In the genomic region with DNA sequence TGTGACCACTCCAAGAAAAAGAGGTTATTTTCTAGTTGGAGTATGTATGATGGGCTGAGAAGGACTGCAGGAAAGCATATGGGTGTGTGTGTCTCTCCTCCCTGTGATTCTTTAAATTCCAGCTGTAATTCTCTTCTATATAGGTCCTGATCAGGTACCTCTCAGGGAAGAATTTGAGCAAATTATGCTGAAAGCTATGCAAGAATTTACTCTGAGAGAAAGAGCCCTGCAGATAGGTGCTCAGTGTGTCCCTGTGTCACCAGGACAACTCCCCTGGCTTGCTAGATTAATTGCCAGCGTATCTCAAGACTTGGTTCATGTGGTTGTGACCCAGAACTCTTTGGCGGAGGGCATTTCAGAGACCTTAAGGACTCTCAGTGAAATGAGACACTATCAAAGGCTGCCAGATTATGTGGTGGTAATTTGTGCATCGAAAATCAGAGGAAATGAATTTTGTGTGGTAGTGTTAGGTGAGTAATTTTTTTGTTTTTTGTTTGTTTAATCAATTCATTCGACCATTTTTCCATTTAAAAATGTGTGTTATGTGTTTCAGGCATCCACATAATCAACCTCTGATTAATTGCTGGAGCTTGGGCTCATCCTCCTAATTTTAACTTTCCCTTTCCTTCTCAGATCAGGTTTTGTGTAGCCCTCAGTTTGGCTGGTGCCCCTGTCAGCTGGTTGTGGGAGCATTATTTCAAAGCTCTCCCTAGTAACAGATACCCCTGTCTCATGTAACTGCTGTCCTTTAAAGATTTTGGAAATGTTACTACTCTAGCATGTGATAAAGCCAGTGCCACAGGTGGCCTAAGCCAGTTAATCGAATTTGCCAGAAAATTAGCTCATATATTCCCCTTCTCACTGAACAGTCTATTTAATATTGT, we compare ENCODE assay signal across 25 cellular contexts.
"Had no signal": no experiment of that assay in that cellular context is flagged by ENCODE, and none has a peak within 500 bp of the region (broad histone marks: within the 10 kb centered on the region; RNA-seq: fewer than 3 reads in every experiment).

No MANE protein-coding gene starts in this region.

- H3K4me3 ChIP-seq: esophagus muscularis mucosa, upper lobe of right lung had no signal

- H3K27ac ChIP-seq: upper lobe of right lung had no signal

- H3K36me3 ChIP-seq: esophagus muscularis mucosa, upper lobe of right lung had no signal

- DNase-seq: activated B cell treated with CpG ODN at 0.5 μM for 24 hours; activated CD4-positive, alpha-beta T cell treated with anti-CD3 and anti-CD28 coated beads for 36 hours; activated CD8-positive, alpha-beta memory T cell treated with anti-CD3 and anti-CD28 coated beads, Interleukin-2, amount 10 ng/mL, durations not matched to agents 7 days and 5 days; activated CD8-positive, alpha-beta T cell treated with anti-CD3 and anti-CD28 coated beads, Interleukin-2, amount 10 ng/mL, durations not matched to agents 7 days and 5 days; activated naive CD8-positive, alpha-beta T cell treated with anti-CD3 and anti-CD28 coated beads, Interleukin-2, amount 50 U/mL, for 24 hours; activated T-cell treated with anti-CD3 and anti-CD28 coated beads, Interleukin-2, amount 50 U/mL, for 48 hours; amygdala; caudate nucleus; cortex of kidney; foreskin melanocyte; mammary epithelial cell; midbrain; naive thymus-derived CD8-positive, alpha-beta T cell; retina; small intestine; stimulated activated CD4-positive, alpha-beta T cell treated with anti-CD3 and anti-CD28 coated beads, Interleukin-1b, Interleukin-23, amount 100 ng/mL, for 48 hours; stimulated activated CD4-positive, alpha-beta T cell treated with anti-CD3 and anti-CD28 coated beads, Interleukin-4, amount 100 ng/mL, for 4 hours; stimulated activated CD8-positive, alpha-beta memory T cell treated with anti-CD3 and anti-CD28 coated beads, Interleukin-4, amount 100 ng/mL, for 48 hours; stimulated activated naive CD8-positive, alpha-beta T cell treated with anti-CD3 and anti-CD28 coated beads, Interleukin-15, amount 100 ng/mL, for 72 hours; substantia nigra; T-helper 1 cell; upper lobe of right lung had no signal

- H3K27me3 ChIP-seq: esophagus muscularis mucosa, upper lobe of right lung had no signal

- ATAC-seq: activated CD4-positive, alpha-beta T cell treated with anti-CD3 and anti-CD28 coated beads for 36 hours; activated CD8-positive, alpha-beta memory T cell treated with anti-CD3 and anti-CD28 coated beads, Interleukin-2, amount 10 ng/mL, durations not matched to agents 7 days and 5 days; activated CD8-positive, alpha-beta T cell treated with anti-CD3 and anti-CD28 coated beads, Interleukin-2, amount 10 ng/mL, durations not matched to agents 7 days and 5 days; activated naive CD8-positive, alpha-beta T cell treated with anti-CD3 and anti-CD28 coated beads, Interleukin-2, amount 50 U/mL, for 24 hours; naive thymus-derived CD8-positive, alpha-beta T cell; sciatic nerve; stimulated activated memory B cell treated with anti-CD40 and anti-IgM and Interleukin-4, amounts not matched to agents 10 μg/mL and 1 μg/mL and 100 μg/mL, for 72 hours; stimulated activated naive CD8-positive, alpha-beta T cell treated with anti-CD3 and anti-CD28 coated beads, Interleukin-15, amount 100 ng/mL, for 72 hours; upper lobe of right lung had no signal

- H3K9me3 ChIP-seq: esophagus muscularis mucosa, upper lobe of right lung had no signal

- H3K4me1 ChIP-seq: upper lobe of right lung had no signal
